In genomic region chr15:71386448-71387236, GRCh38 we compare ENCODE assay signal across 8 cellular contexts.
DNase-seq lines count a peak whose midpoint lies in the region; ATAC-seq and TF ChIP-seq lines count a peak whose summit lies in the region.

No MANE protein-coding gene starts in this region.

- no TSS peak for BruUV-seq in HCT116 (replicated peaks; lab: Mats Ljungman, UMichigan)

- RAD21 ChIA-PET in HCT116 (lab: Charles Lee; ENCODE audit: low non-redundant PET in 1 of 2, low total read pairs in 2 of 2, uncharacterized antibody in 2 of 2, unreplicated experiment in 2 of 2) = interaction anchor here (0.8 to 1.5 kb wide), 3 partner anchors 54 to 55 kb away, joined by 3 to 5 read pairs (median 3); no protein-coding TSS in a partner anchor

- H2AFZ ChIP-seq in HCT116 (ENCODE audit: low read depth, low read length, poor library complexity, severe bottlenecking) = no peak overlapping the region

- no peaks in the 10 kb centered on the region for H4K20me1 ChIP-seq in HCT116 (ENCODE audit: insufficient read depth)

- intact Hi-C loops in HCT116 (cut with micrococcal nuclease) = loop anchor here (1.0 to 10.0 kb wide), 4 partner anchors 54 to 418 kb away; no protein-coding TSS in a partner anchor

- peaks cover 11 to 17% of the 10 kb centered on the region in 2 experiments for H3K4me1 ChIP-seq in HCT116 (ENCODE audit: control insufficient read depth in 1 of 2, insufficient read depth in 2 of 2, low read length in 2 of 2)

- no peak for TF ChIP-seq POLR2A in HCT116 (IDR thresholded peaks at IDR 0.05; ENCODE audit: borderline replicate concordance, extremely low read depth, insufficient read depth, insufficient read length)

- POLR2A ChIA-PET in HCT116 (lab: Charles Lee) = interaction anchor here (1.3 kb wide), 1 partner anchor 48 kb away, joined by 3 read pairs; no protein-coding TSS in a partner anchor

- CTCF ChIA-PET in HCT116 (lab: Charles Lee) = interaction anchor here (0.8 to 4.2 kb wide), 13 partner anchors 9 to 375 kb away, joined by 3 to 48 read pairs (median 4); no protein-coding TSS in a partner anchor

- H3K4me3 ChIP-seq in HCT116 (replicated peaks in 1 of 2; ENCODE audit: low read depth in 1 of 2, low read length in 2 of 2) (no peak overlapping the region), astrocyte of the cerebellum (ENCODE audit: low read depth, low read length) (no peak overlapping the region)

- no peak overlapping the region for H3K4me2 ChIP-seq in HCT116 (ENCODE audit: low read length)

- H3K9ac ChIP-seq in HCT116 (ENCODE audit: low read length) = no peak overlapping the region

- in situ Hi-C loops in astrocyte of the cerebellum (cut with HindIII; ENCODE audit: low sequenced_read_pairs) = no loop called here

- TF ChIP-seq RAD21 in HCT116 (IDR thresholded peaks at IDR 0.05; ENCODE audit: low read depth) = peak; percentile 67

- peak; percentile 45 for TF ChIP-seq CTCF in 22Rv1 (IDR thresholded peaks at IDR 0.05)
- peak; percentile 12 to 49 (median 46); a peak in 4 of 6 replicates for TF ChIP-seq CTCF in HCT116 (IDR thresholded peaks at IDR 0.05 in 2 of 3, conservative IDR thresholded peaks at IDR 0.05 in 1 of 3; ENCODE audit: borderline replicate concordance in 1 of 3, insufficient read depth in 1 of 3, low read depth in 2 of 3, low read length in 2 of 3)
- peak; percentile 21 for TF ChIP-seq CTCF in astrocyte of the cerebellum (IDR thresholded peaks at IDR 0.05; ENCODE audit: low read depth, low read length, missing control alignments)

- no peaks in the 10 kb centered on the region for H3K79me2 ChIP-seq in HCT116 (ENCODE audit: insufficient read depth, low read length)

- no peaks in the 10 kb centered on the region for H3K9me2 ChIP-seq in HCT116 (ENCODE audit: insufficient read depth)

- no peak for DNase-seq in HCT116 (ENCODE audit: low read depth, low spot score)
- peak; percentile 11 for DNase-seq in astrocyte of the cerebellum (ENCODE audit: low read depth)
- DNase-seq in kidney glomerular epithelial cell (lab: John Stamatoyannopoulos, UW) = peak; percentile 11
- DNase-seq in T-helper 1 cell = no peak
- DNase-seq in DMS79 treated with DMSO at 0.1 percent for 48 hours (lab: John Stamatoyannopoulos, UW) = no peak
- DNase-seq in HCEC 1CT = no peak

- H3K36me3 ChIP-seq in HCT116 (ENCODE audit: control insufficient read depth in 1 of 2, insufficient read depth in 2 of 2, low read length in 2 of 2) = no peaks in the 10 kb centered on the region

- ATAC-seq in HCT116 = no peak
- ATAC-seq in HG02623 (IDR thresholded peaks at IDR 0.05; ENCODE audit: unreplicated experiment) = no peak

- H3K27me3 ChIP-seq in HCT116 (ENCODE audit: insufficient read depth, low read length) = no peaks in the 10 kb centered on the region

- H3K9me3 ChIP-seq in HCT116 (ENCODE audit: control insufficient read depth in 1 of 2, insufficient read depth in 1 of 2, low read depth in 1 of 2, low read length in 2 of 2) = no peaks in the 10 kb centered on the region

- H3K27ac ChIP-seq in 22Rv1 = no peak overlapping the region
- no peak overlapping the region for H3K27ac ChIP-seq in HCT116 (ENCODE audit: low read depth, low read length)

TF ChIP-seq in HCT116, 20 proteins besides CTCF, POLR2A, EP300 and RAD21:
- TF ChIP-seq EZH2 (IDR thresholded peaks at IDR 0.05) = no peak
- no peak for TF ChIP-seq ELF1 (IDR thresholded peaks at IDR 0.05; ENCODE audit: borderline replicate concordance, low read depth)
- TF ChIP-seq ZNF274 (IDR thresholded peaks at IDR 0.05; ENCODE audit: low read depth, low read length) = no peak
- no peak for TF ChIP-seq YY1 (IDR thresholded peaks at IDR 0.05; ENCODE audit: extremely low read depth, insufficient replicate concordance, low read depth, low read length)
- TF ChIP-seq POLR2AphosphoS5 (IDR thresholded peaks at IDR 0.05; ENCODE audit: low read depth, low read length) = no peak
- TF ChIP-seq TCF7L2 (IDR thresholded peaks at IDR 0.05; ENCODE audit: borderline replicate concordance, extremely low read depth, insufficient read depth, insufficient read length) = no peak
- no peak for TF ChIP-seq ZFX (IDR thresholded peaks at IDR 0.05)
- no peak for TF ChIP-seq ZBTB33 (IDR thresholded peaks at IDR 0.05; ENCODE audit: extremely low read depth, insufficient replicate concordance, low read length)
- TF ChIP-seq FOSL1 (IDR thresholded peaks at IDR 0.05; ENCODE audit: low read depth) = no peak
- no peak for TF ChIP-seq ATF3 (IDR thresholded peaks at IDR 0.05)
- TF ChIP-seq REST (IDR thresholded peaks at IDR 0.05; ENCODE audit: low read depth) = no peak
- TF ChIP-seq SRF (IDR thresholded peaks at IDR 0.05; ENCODE audit: low read depth) = no peak
- no peak for TF ChIP-seq EGR1 (IDR thresholded peaks at IDR 0.05; ENCODE audit: low read depth)
- no peak for TF ChIP-seq JUND (IDR thresholded peaks at IDR 0.05)
- no peak for TF ChIP-seq MAX (IDR thresholded peaks at IDR 0.05)
- TF ChIP-seq CEBPB (IDR thresholded peaks at IDR 0.05; ENCODE audit: low read depth) = no peak
- TF ChIP-seq SIN3A (IDR thresholded peaks at IDR 0.05; ENCODE audit: low read depth) = no peak

Comparison
In these comparisons a context has a peak if more than half of its experiments do, and no peak if none do; other contexts are left out.
1. DNase-seq: peak in astrocyte of the cerebellum (single experiment) and kidney glomerular epithelial cell (single experiment); none in HCT116 (single experiment), T-helper 1 cell (0 of 5), DMS79 treated with DMSO at 0.1 percent for 48 hours (single experiment) and HCEC 1CT (single experiment).
2. Peak in every context shown above with its lines, with median percentiles within 50 percentile points of each other: CTCF ChIP-seq.